In genomic region chr19:30590596-30591229, GRCh38 we compare ENCODE assay signal across 13 cellular contexts.
"Had no signal": no experiment of that assay in that cellular context is flagged by ENCODE, and none has a peak within 500 bp of the region (broad histone marks: within the 10 kb centered on the region; RNA-seq: fewer than 3 reads in every experiment).

No MANE protein-coding gene starts in this region.

- H3K4me1 Mint-ChIP-seq: activated CD4-positive, alpha-beta T cell treated with anti-CD3 and anti-CD28 coated beads, Interleukin-2, amount 10 ng/mL, durations not matched to agents 7 days and 5 days; natural killer cell had no signal

- H3K27ac ChIP-seq: heart left ventricle, tibial nerve had no signal

- H3K27me3 Mint-ChIP-seq: activated CD4-positive, alpha-beta T cell treated with anti-CD3 and anti-CD28 coated beads, Interleukin-2, amount 10 ng/mL, durations not matched to agents 7 days and 5 days had no signal

- H3K9me3 Mint-ChIP-seq: activated CD4-positive, alpha-beta T cell treated with anti-CD3 and anti-CD28 coated beads, Interleukin-2, amount 10 ng/mL, durations not matched to agents 7 days and 5 days; activated naive CD4-positive, alpha-beta T cell treated with anti-CD3 and anti-CD28 coated beads for 36 hours; activated T-cell treated with anti-CD3 and anti-CD28 coated beads, Interleukin-2, amount 50 U/mL, for 24 hours; natural killer cell had no signal

- H3K27me3 ChIP-seq: tibial nerve had no signal

- ATAC-seq: activated CD8-positive, alpha-beta T cell treated with anti-CD3 and anti-CD28 coated beads, Interleukin-2, amount 10 ng/mL, durations not matched to agents 7 days and 5 days; natural killer cell had no signal

- H3K9me3 ChIP-seq: heart left ventricle, tibial nerve had no signal

- H3K36me3 ChIP-seq: heart left ventricle, tibial nerve had no signal

- H3K4me3 Mint-ChIP-seq: activated CD4-positive, alpha-beta T cell treated with anti-CD3 and anti-CD28 coated beads, Interleukin-2, amount 10 ng/mL, durations not matched to agents 7 days and 5 days; activated CD8-positive, alpha-beta T cell treated with anti-CD3 and anti-CD28 coated beads, Interleukin-2, amount 10 ng/mL, durations not matched to agents 7 days and 5 days; activated naive CD4-positive, alpha-beta T cell treated with anti-CD3 and anti-CD28 coated beads for 36 hours; activated T-cell treated with anti-CD3 and anti-CD28 coated beads, Interleukin-2, amount 50 U/mL, for 24 hours; natural killer cell had no signal

- H3K36me3 Mint-ChIP-seq: natural killer cell had no signal

- H3K4me3 ChIP-seq: heart left ventricle, tibial nerve had no signal

- H3K27ac Mint-ChIP-seq: activated CD4-positive, alpha-beta T cell treated with anti-CD3 and anti-CD28 coated beads, Interleukin-2, amount 10 ng/mL, durations not matched to agents 7 days and 5 days; activated CD8-positive, alpha-beta T cell treated with anti-CD3 and anti-CD28 coated beads, Interleukin-2, amount 10 ng/mL, durations not matched to agents 7 days and 5 days; activated naive CD4-positive, alpha-beta T cell treated with anti-CD3 and anti-CD28 coated beads for 36 hours; activated T-cell treated with anti-CD3 and anti-CD28 coated beads, Interleukin-2, amount 50 U/mL, for 24 hours; natural killer cell had no signal

- DNase-seq: activated CD4-positive, alpha-beta T cell treated with anti-CD3 and anti-CD28 coated beads, Interleukin-2, amount 10 ng/mL, durations not matched to agents 7 days and 5 days; activated CD8-positive, alpha-beta T cell treated with anti-CD3 and anti-CD28 coated beads, Interleukin-2, amount 10 ng/mL, durations not matched to agents 7 days and 5 days; activated naive CD4-positive, alpha-beta T cell treated with anti-CD3 and anti-CD28 coated beads for 36 hours; activated T-cell treated with anti-CD3 and anti-CD28 coated beads, Interleukin-2, amount 50 U/mL, for 24 hours; foreskin melanocyte; mesendoderm; natural killer cell; stimulated activated CD4-positive, alpha-beta T cell treated with anti-CD3 and anti-CD28 coated beads, Interleukin-12 subunit alpha, Interleukin-12 subunit beta, amount 100 ng/mL, for 4 hours; stimulated activated CD4-positive, alpha-beta T cell treated with anti-CD3 and anti-CD28 coated beads, Interleukin-1b, Interleukin-23, amount 100 ng/mL, for 48 hours; stimulated activated CD8-positive, alpha-beta memory T cell treated with anti-CD3 and anti-CD28 coated beads, Interleukin-4, amount 100 ng/mL, for 48 hours; stimulated activated naive CD4-positive, alpha-beta T cell had no signal
